Comparison of ENCODE assay signal across 2 cellular contexts in the genomic region with DNA sequence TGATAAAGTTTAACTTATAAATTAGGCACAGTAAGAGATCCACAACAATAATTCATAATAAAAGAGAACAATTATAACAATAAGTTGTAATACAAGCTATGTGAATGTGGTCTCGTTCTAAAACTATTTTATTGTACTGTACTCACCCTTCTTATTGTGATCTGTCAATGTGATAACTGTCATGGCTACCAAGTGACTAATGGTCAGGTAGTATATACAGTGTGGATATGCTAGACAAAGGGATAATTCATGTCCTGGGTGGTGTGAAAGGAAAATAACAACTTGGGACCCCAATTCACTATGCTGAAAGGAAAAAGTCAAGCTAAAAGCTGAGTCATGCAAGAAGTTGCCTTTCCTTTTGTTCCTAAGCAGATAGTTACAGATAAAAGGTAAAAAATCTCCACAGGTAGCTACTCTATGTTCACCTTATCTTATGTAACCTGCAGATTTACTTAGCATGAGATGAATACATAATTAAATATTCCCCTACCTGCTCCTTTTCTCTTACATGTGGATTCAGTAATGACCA.
A peak's percentile ranks its signal among the peaks of the same experiment; 100 is the strongest.
TF ChIP-seq lines count a peak whose summit lies in the region.

No MANE protein-coding gene starts in this region.

TF ChIP-seq in HepG2, 621 proteins besides CTCF, POLR2A, EP300 and RAD21:
- TF ChIP-seq DMAP1 (CRISPR knock-in tag; IDR thresholded peaks at IDR 0.05), result no peak
- TF ChIP-seq NFE2L2 (IDR thresholded peaks at IDR 0.05; ENCODE audit: low read length), result peak; percentile 63; the same call in 1 of the 2 replicates

TF ChIP-seq in H1, 55 proteins besides CTCF, POLR2A, EP300 and RAD21:
- TF ChIP-seq, protein P1, sequence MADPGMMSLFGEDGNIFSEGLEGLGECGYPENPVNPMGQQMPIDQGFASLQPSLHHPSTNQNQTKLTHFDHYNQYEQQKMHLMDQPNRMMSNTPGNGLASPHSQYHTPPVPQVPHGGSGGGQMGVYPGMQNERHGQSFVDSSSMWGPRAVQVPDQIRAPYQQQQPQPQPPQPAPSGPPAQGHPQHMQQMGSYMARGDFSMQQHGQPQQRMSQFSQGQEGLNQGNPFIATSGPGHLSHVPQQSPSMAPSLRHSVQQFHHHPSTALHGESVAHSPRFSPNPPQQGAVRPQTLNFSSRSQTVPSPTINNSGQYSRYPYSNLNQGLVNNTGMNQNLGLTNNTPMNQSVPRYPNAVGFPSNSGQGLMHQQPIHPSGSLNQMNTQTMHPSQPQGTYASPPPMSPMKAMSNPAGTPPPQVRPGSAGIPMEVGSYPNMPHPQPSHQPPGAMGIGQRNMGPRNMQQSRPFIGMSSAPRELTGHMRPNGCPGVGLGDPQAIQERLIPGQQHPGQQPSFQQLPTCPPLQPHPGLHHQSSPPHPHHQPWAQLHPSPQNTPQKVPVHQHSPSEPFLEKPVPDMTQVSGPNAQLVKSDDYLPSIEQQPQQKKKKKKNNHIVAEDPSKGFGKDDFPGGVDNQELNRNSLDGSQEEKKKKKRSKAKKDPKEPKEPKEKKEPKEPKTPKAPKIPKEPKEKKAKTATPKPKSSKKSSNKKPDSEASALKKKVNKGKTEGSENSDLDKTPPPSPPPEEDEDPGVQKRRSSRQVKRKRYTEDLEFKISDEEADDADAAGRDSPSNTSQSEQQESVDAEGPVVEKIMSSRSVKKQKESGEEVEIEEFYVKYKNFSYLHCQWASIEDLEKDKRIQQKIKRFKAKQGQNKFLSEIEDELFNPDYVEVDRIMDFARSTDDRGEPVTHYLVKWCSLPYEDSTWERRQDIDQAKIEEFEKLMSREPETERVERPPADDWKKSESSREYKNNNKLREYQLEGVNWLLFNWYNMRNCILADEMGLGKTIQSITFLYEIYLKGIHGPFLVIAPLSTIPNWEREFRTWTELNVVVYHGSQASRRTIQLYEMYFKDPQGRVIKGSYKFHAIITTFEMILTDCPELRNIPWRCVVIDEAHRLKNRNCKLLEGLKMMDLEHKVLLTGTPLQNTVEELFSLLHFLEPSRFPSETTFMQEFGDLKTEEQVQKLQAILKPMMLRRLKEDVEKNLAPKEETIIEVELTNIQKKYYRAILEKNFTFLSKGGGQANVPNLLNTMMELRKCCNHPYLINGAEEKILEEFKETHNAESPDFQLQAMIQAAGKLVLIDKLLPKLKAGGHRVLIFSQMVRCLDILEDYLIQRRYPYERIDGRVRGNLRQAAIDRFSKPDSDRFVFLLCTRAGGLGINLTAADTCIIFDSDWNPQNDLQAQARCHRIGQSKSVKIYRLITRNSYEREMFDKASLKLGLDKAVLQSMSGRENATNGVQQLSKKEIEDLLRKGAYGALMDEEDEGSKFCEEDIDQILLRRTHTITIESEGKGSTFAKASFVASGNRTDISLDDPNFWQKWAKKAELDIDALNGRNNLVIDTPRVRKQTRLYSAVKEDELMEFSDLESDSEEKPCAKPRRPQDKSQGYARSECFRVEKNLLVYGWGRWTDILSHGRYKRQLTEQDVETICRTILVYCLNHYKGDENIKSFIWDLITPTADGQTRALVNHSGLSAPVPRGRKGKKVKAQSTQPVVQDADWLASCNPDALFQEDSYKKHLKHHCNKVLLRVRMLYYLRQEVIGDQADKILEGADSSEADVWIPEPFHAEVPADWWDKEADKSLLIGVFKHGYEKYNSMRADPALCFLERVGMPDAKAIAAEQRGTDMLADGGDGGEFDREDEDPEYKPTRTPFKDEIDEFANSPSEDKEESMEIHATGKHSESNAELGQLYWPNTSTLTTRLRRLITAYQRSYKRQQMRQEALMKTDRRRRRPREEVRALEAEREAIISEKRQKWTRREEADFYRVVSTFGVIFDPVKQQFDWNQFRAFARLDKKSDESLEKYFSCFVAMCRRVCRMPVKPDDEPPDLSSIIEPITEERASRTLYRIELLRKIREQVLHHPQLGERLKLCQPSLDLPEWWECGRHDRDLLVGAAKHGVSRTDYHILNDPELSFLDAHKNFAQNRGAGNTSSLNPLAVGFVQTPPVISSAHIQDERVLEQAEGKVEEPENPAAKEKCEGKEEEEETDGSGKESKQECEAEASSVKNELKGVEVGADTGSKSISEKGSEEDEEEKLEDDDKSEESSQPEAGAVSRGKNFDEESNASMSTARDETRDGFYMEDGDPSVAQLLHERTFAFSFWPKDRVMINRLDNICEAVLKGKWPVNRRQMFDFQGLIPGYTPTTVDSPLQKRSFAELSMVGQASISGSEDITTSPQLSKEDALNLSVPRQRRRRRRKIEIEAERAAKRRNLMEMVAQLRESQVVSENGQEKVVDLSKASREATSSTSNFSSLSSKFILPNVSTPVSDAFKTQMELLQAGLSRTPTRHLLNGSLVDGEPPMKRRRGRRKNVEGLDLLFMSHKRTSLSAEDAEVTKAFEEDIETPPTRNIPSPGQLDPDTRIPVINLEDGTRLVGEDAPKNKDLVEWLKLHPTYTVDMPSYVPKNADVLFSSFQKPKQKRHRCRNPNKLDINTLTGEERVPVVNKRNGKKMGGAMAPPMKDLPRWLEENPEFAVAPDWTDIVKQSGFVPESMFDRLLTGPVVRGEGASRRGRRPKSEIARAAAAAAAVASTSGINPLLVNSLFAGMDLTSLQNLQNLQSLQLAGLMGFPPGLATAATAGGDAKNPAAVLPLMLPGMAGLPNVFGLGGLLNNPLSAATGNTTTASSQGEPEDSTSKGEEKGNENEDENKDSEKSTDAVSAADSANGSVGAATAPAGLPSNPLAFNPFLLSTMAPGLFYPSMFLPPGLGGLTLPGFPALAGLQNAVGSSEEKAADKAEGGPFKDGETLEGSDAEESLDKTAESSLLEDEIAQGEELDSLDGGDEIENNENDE (IDR thresholded peaks at IDR 0.05; ENCODE audit: insufficient replicate concordance, low read length), result no peak
- no peak for TF ChIP-seq KDM1A (IDR thresholded peaks at IDR 0.05; ENCODE audit: borderline replicate concordance, low read length)
- no peak for TF ChIP-seq KDM4A (IDR thresholded peaks at IDR 0.05; ENCODE audit: low read depth, low read length, severe bottlenecking)
- no peak for TF ChIP-seq GTF2F1 (IDR thresholded peaks at IDR 0.05; ENCODE audit: borderline replicate concordance, low read depth, low read length)
- no peak for TF ChIP-seq CHD2 (IDR thresholded peaks at IDR 0.05; ENCODE audit: low read length)
- TF ChIP-seq NRF1 (IDR thresholded peaks at IDR 0.05; ENCODE audit: low read depth, low read length), result no peak
